Comparison of ENCODE assay signal across 28 cellular contexts in the genomic region with DNA sequence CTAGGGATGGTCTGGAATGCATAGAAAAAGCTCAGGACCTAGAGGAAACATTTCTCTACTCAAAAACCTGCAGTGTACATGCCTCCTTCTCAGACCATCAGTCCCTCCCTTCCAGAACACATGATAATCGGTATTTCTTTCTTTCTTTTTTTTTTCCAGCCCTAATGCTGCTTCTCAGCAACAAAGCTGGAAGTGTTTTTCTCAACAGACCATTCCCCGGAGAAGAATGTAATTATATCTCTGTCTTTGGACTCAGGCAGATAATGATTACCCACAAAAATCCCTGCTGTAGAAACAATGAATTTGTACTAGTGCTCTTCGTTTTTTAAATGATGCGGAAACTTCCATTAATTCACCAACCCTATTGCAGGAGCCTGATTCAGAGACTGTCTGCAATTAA. TPM values are rescaled to one million over a fixed set of nuclear protein-coding genes. Genes with fewer than 3 reads are reported as not detected.
A peak's percentile ranks its signal among the peaks of the same experiment; 100 is the strongest.
DNase-seq lines count a peak whose midpoint lies in the region; ATAC-seq, FAIRE-seq and TF ChIP-seq lines count a peak whose summit lies in the region.
"Had no signal": no experiment of that assay in that cellular context is flagged by ENCODE, and none has a peak within 500 bp of the region (broad histone marks: within the 10 kb centered on the region; RNA-seq: fewer than 3 reads in every experiment).

No MANE protein-coding gene starts in this region.

- H3K4me3 ChIP-seq in SK-N-SH (ENCODE audit: low read depth in 2 of 2, low read length in 1 of 2) (no peak overlapping the region), OCI-LY3 (ENCODE audit: low read length) (no peak overlapping the region)
- H3K4me3 ChIP-seq in naive thymus-derived CD4-positive, alpha-beta T cell (ENCODE audit: low read length), result no peak overlapping the region
- H3K4me3 ChIP-seq: esophagus squamous epithelium, SJCRH30, stomach, upper lobe of left lung had no signal

- no peak for TF ChIP-seq CTCF in SK-N-SH (IDR thresholded peaks at IDR 0.05)
- no peak for TF ChIP-seq CTCF in OCI-LY3 (IDR thresholded peaks at IDR 0.05; ENCODE audit: low read depth, low read length)

- H3K4me1 Mint-ChIP-seq in naive thymus-derived CD4-positive, alpha-beta T cell, result peaks cover 0 to 5% (median 0%) of the 10 kb centered on the region in 7 donors

- H3K79me2 ChIP-seq in SK-N-SH (ENCODE audit: insufficient read depth) (no peaks in the 10 kb centered on the region), OCI-LY3 (ENCODE audit: low read length) (peaks cover 17% of the 10 kb centered on the region)

- no peak for TF ChIP-seq RAD21 in SK-N-SH (IDR thresholded peaks at IDR 0.05; ENCODE audit: low read length)

- H3K27me3 Mint-ChIP-seq in naive thymus-derived CD4-positive, alpha-beta T cell, result peaks cover 0 to 8% (median 2%) of the 10 kb centered on the region in 5 donors
- H3K27me3 Mint-ChIP-seq: activated CD8-positive, alpha-beta T cell treated with anti-CD3 and anti-CD28 coated beads for 36 hours; activated T-cell treated with anti-CD3 and anti-CD28 coated beads, Interleukin-2, amount 50 U/mL, for 24 hours had no signal

- H4K20me1 ChIP-seq in SK-N-SH (ENCODE audit: insufficient read depth) (no peaks in the 10 kb centered on the region), OCI-LY3 (ENCODE audit: insufficient read depth, low read length) (no peaks in the 10 kb centered on the region)

- intact Hi-C loops in naive thymus-derived CD4-positive, alpha-beta T cell (cut with micrococcal nuclease), result no loop called here
- intact Hi-C loops in Right ventricle myocardium inferior (cut with DNase I), result loop anchor here (10.0 kb wide), 1 partner anchor 354 kb away; a partner anchor contains a TSS

- H3K4me2 ChIP-seq in SK-N-SH (no peak overlapping the region), OCI-LY3 (ENCODE audit: low read length) (no peak overlapping the region)

- H3F3A ChIP-seq in SK-N-SH (replicated peaks; ENCODE audit: insufficient read depth), result no peaks in the 10 kb centered on the region

- WGBS in SK-N-SH (ENCODE audit: low lambda C conversion rate), result 58% methylated on average over 4 of the region's 4 CpGs

- ATAC-seq in SK-N-SH treated with all-trans-retinoic acid at 6 μM for 48 hours (no peak; the same call in 1 of the 3 replicates), GM21360 (IDR thresholded peaks at IDR 0.05; ENCODE audit: unreplicated experiment) (no peak), Right ventricle myocardium inferior (no peak)
- ATAC-seq in naive thymus-derived CD4-positive, alpha-beta T cell, result no peak
- ATAC-seq: activated CD8-positive, alpha-beta T cell treated with anti-CD3 and anti-CD28 coated beads for 36 hours; naive thymus-derived CD8-positive, alpha-beta T cell had no signal

- H3K36me3 ChIP-seq in SK-N-SH (replicated peaks in 1 of 2; ENCODE audit: control insufficient read depth in 1 of 2, insufficient read depth in 2 of 2, low read length in 1 of 2) (no peaks in the 10 kb centered on the region), OCI-LY3 (replicated peaks; ENCODE audit: low read depth, low read length) (peaks cover 14% of the 10 kb centered on the region)
- no peaks in the 10 kb centered on the region for H3K36me3 ChIP-seq in naive thymus-derived CD4-positive, alpha-beta T cell (ENCODE audit: control insufficient read depth in 2 of 3, insufficient read depth in 3 of 3, low read length in 3 of 3)
- H3K36me3 ChIP-seq: esophagus squamous epithelium, SJCRH30, stomach, upper lobe of left lung had no signal

- POLR2A ChIA-PET in SK-N-SH (lab: Yijun Ruan, JAX), result interaction anchor here (0.6 to 0.7 kb wide), 3 partner anchors 12 to 161 kb away, joined by 3 to 5 read pairs (median 3); no protein-coding TSS in a partner anchor
- POLR2A ChIA-PET in naive thymus-derived CD4-positive, alpha-beta T cell (lab: Charles Lee), result no interaction called here

- H2AFZ ChIP-seq in SK-N-SH (ENCODE audit: low read depth) (no peak overlapping the region), OCI-LY3 (ENCODE audit: low read depth, low read length) (no peak overlapping the region)

- no peaks in the 10 kb centered on the region for H3K9me2 ChIP-seq in SK-N-SH

- no peak for FAIRE-seq in GM12892 (lab: Jason Lieb, UNC)
- FAIRE-seq: G401.6 had no signal

- peak; percentile 9 for DNase-seq in SK-N-SH
- DNase-seq in foreskin melanocyte, result peak; percentile 35
- no peak for DNase-seq in naive thymus-derived CD4-positive, alpha-beta T cell
- DNase-seq in GM12892 (ENCODE audit: insufficient read length), result no peak
- no peak for DNase-seq in Right ventricle myocardium inferior (ENCODE audit: missing footprints)
- DNase-seq: activated CD4-positive, CD25-positive, alpha-beta regulatory T cell; activated CD8-positive, alpha-beta T cell treated with anti-CD3 and anti-CD28 coated beads for 36 hours; activated naive CD4-positive, alpha-beta T cell treated with anti-CD3 and anti-CD28 coated beads for 36 hours; activated T-cell treated with anti-CD3 and anti-CD28 coated beads, Interleukin-2, amount 50 U/mL, for 24 hours; aorta; C1 segment of cervical spinal cord; cerebellar nuclear complex; effector memory CD4-positive, alpha-beta T cell; esophagus squamous epithelium; hypothalamus; KG1; mammary epithelial cell; MV-4-11; naive thymus-derived CD8-positive, alpha-beta T cell; NCI-H2029 treated with DMSO at 0.1 percent for 48 hours; SJCRH30; stomach; upper lobe of left lung had no signal

- H3K27ac ChIP-seq in SK-N-SH (ENCODE audit: low read depth in 2 of 2, low read length in 1 of 2), result no peak overlapping the region; a peak in 1 of 4 replicates
- peak overlapping the region; percentile 98 for H3K27ac ChIP-seq in OCI-LY3 (ENCODE audit: low read length)
- H3K27ac ChIP-seq in naive thymus-derived CD4-positive, alpha-beta T cell (ENCODE audit: low read depth, low read length), result no peak overlapping the region
- H3K27ac ChIP-seq: 22Rv1, esophagus squamous epithelium, SJCRH30, stomach, upper lobe of left lung had no signal

- H3K27me3 ChIP-seq in SK-N-SH (ENCODE audit: insufficient read depth) (no peaks in the 10 kb centered on the region), OCI-LY3 (ENCODE audit: low read depth, low read length) (no peaks in the 10 kb centered on the region)
- no peaks in the 10 kb centered on the region for H3K27me3 ChIP-seq in naive thymus-derived CD4-positive, alpha-beta T cell (ENCODE audit: control insufficient read depth in 2 of 2, insufficient read depth in 2 of 2, low read length in 2 of 2)
- H3K27me3 ChIP-seq: esophagus squamous epithelium, SJCRH30, stomach, upper lobe of left lung had no signal

- peaks cover 0 to 3% of the 10 kb centered on the region in 2 experiments; a peak in 1 of 4 replicates for H3K4me1 ChIP-seq in SK-N-SH (ENCODE audit: control insufficient read depth in 1 of 2, insufficient read depth in 2 of 2, low read depth in 1 of 2, low read length in 1 of 2)
- peaks cover 93% of the 10 kb centered on the region for H3K4me1 ChIP-seq in OCI-LY3 (ENCODE audit: low read length)
- H3K4me1 ChIP-seq in naive thymus-derived CD4-positive, alpha-beta T cell (ENCODE audit: control insufficient read depth in 2 of 2, insufficient read depth in 2 of 2, low read length in 2 of 2), result no peaks in the 10 kb centered on the region
- H3K4me1 ChIP-seq: SJCRH30 had no signal

- CTCF ChIA-PET in SK-N-SH (lab: Yijun Ruan, JAX), result interaction anchor here (0.7 to 3.7 kb wide), 2 partner anchors 15 to 22 kb away, joined by 3 to 19 read pairs; no protein-coding TSS in a partner anchor
- CTCF ChIA-PET in naive thymus-derived CD4-positive, alpha-beta T cell (lab: Charles Lee), result interaction anchor here (0.6 kb wide), 1 partner anchor 81 kb away, joined by 5 read pairs; no protein-coding TSS in a partner anchor

- H3K27ac Mint-ChIP-seq in naive thymus-derived CD4-positive, alpha-beta T cell, result no peak overlapping the region
- H3K27ac Mint-ChIP-seq: activated CD8-positive, alpha-beta T cell treated with anti-CD3 and anti-CD28 coated beads for 36 hours; activated naive CD4-positive, alpha-beta T cell treated with anti-CD3 and anti-CD28 coated beads for 36 hours; activated T-cell treated with anti-CD3 and anti-CD28 coated beads, Interleukin-2, amount 50 U/mL, for 24 hours; naive thymus-derived CD8-positive, alpha-beta T cell had no signal

- H3K4me3 Mint-ChIP-seq in naive thymus-derived CD4-positive, alpha-beta T cell, result no peak overlapping the region
- H3K4me3 Mint-ChIP-seq: activated CD8-positive, alpha-beta T cell treated with anti-CD3 and anti-CD28 coated beads for 36 hours; activated naive CD4-positive, alpha-beta T cell treated with anti-CD3 and anti-CD28 coated beads for 36 hours; activated T-cell treated with anti-CD3 and anti-CD28 coated beads, Interleukin-2, amount 50 U/mL, for 24 hours; naive thymus-derived CD8-positive, alpha-beta T cell had no signal

- peaks cover 0 to under 1% (median 0%) of the 10 kb centered on the region in 5 donors for H3K36me3 Mint-ChIP-seq in naive thymus-derived CD4-positive, alpha-beta T cell

- peaks cover 0 to 3% (median 0%) of the 10 kb centered on the region in 11 donors for H3K9me3 Mint-ChIP-seq in naive thymus-derived CD4-positive, alpha-beta T cell
- H3K9me3 Mint-ChIP-seq: activated naive CD4-positive, alpha-beta T cell treated with anti-CD3 and anti-CD28 coated beads for 36 hours; activated T-cell treated with anti-CD3 and anti-CD28 coated beads, Interleukin-2, amount 50 U/mL, for 24 hours had no signal

- TF ChIP-seq EP300 in SK-N-SH (IDR thresholded peaks at IDR 0.05; ENCODE audit: borderline replicate concordance in 1 of 2, low read depth in 1 of 2, low read length in 1 of 2), result no peak

- H3K9ac ChIP-seq in SK-N-SH, result no peak overlapping the region
- H3K9ac ChIP-seq in OCI-LY3 (ENCODE audit: low read length), result no peak overlapping the region

- H3K9me3 ChIP-seq in SK-N-SH (no peaks in the 10 kb centered on the region), OCI-LY3 (ENCODE audit: insufficient read depth, low read length) (peaks cover 3% of the 10 kb centered on the region; the same call in 1 of the 2 replicates)
- H3K9me3 ChIP-seq in naive thymus-derived CD4-positive, alpha-beta T cell (ENCODE audit: control insufficient read depth in 2 of 3, low read length in 3 of 3), result no peaks in the 10 kb centered on the region
- H3K9me3 ChIP-seq: SJCRH30, stomach, upper lobe of left lung had no signal

- no peak for TF ChIP-seq POLR2A in GM12892 (IDR thresholded peaks at IDR 0.05; ENCODE audit: low read depth, low read length)

TF ChIP-seq in SK-N-SH, 30 proteins besides CTCF, POLR2A, EP300 and RAD21 (continues in another document):
- no peak for TF ChIP-seq RXRA (IDR thresholded peaks at IDR 0.05; ENCODE audit: borderline replicate concordance, low read depth)

TF ChIP-seq in SK-N-SH treated with all-trans-retinoic acid at 6 μM for 48 hours, 23 proteins besides CTCF, POLR2A, EP300 and RAD21 (continues in another document):
- no peak for TF ChIP-seq ZNF70 (CRISPR knock-in tag; IDR thresholded peaks at IDR 0.05)
- no peak for TF ChIP-seq GLIS3 (CRISPR knock-in tag; IDR thresholded peaks at IDR 0.05)
- TF ChIP-seq ARNTL (CRISPR knock-in tag; IDR thresholded peaks at IDR 0.05; ENCODE audit: borderline replicate concordance, low read depth), result no peak

RNA-seq across cellular contexts. Expression of a gene that starts 44.1 kb away (rescaled TPM):
- polyA plus RNA-seq in SK-N-SH (2012; rRNA removed), result 99.1 and 101 TPM in 2 replicates
- 121 and 162 TPM in 2 replicates for polyA plus RNA-seq in SK-N-SH (2012; cell fraction: cytosol; rRNA removed)
- 27.9 and 46.5 TPM in 2 replicates for polyA plus RNA-seq in SK-N-SH (2012; cell fraction: nucleus; rRNA removed)
- 100 to 1,000 TPM; 127 to 198 (median 171) TPM for total RNA-seq in naive thymus-derived CD4-positive, alpha-beta T cell
- polyA plus RNA-seq in naive thymus-derived CD4-positive, alpha-beta T cell, result 100 to 1,000 TPM; 140 to 190 TPM
- polyA plus RNA-seq in GM12892 (2012; ENCODE audit: missing spikeins), result 283 TPM
- total RNA-seq in Right ventricle myocardium inferior, result 533 TPM

Comparison
In these comparisons a context has a peak if more than half of its experiments do, and no peak if none do; other contexts are left out.
1. DNase-seq: peak in SK-N-SH (single experiment) and foreskin melanocyte (single experiment); none in naive thymus-derived CD4-positive, alpha-beta T cell (0 of 9), GM12892 (single experiment) and Right ventricle myocardium inferior (single experiment).